In genomic region chr3:125357032-125357658, GRCh38 we compare ENCODE assay signal across 8 cellular contexts. TPM values are rescaled to one million over a fixed set of nuclear protein-coding genes. Genes with fewer than 3 reads are reported as not detected.
DNase-seq lines count a peak whose midpoint lies in the region; ATAC-seq, FAIRE-seq and TF ChIP-seq lines count a peak whose summit lies in the region.

No MANE protein-coding gene starts in this region.

- H3K4me3 Mint-ChIP-seq in activated CD8-positive, alpha-beta T cell treated with anti-CD3 and anti-CD28 coated beads, Interleukin-2, amount 10 ng/mL, durations not matched to agents 7 days and 5 days, result peak overlapping the region; percentile 76
- H3K4me3 Mint-ChIP-seq in stimulated activated naive CD8-positive, alpha-beta T cell treated with anti-CD3 and anti-CD28 coated beads, Interleukin-15, Interleukin-2, amounts not matched to agents 100 ng/mL and 50 ng/mL, for 24 hours, result peak overlapping the region; percentile 85

- peak overlapping the region; percentile 54 for H3K27ac Mint-ChIP-seq in activated CD8-positive, alpha-beta T cell treated with anti-CD3 and anti-CD28 coated beads, Interleukin-2, amount 10 ng/mL, durations not matched to agents 7 days and 5 days
- H3K27ac Mint-ChIP-seq in stimulated activated naive CD8-positive, alpha-beta T cell treated with anti-CD3 and anti-CD28 coated beads, Interleukin-15, Interleukin-2, amounts not matched to agents 100 ng/mL and 50 ng/mL, for 24 hours, result peak overlapping the region; percentile 86

- peaks cover 2% of the 10 kb centered on the region for H3K9me3 ChIP-seq in KOPT-K1 (ENCODE audit: insufficient read depth, low read length, poor library complexity, severe bottlenecking)
- H3K9me3 ChIP-seq in muscle layer of duodenum (ENCODE audit: control insufficient read depth in 1 of 2, low read length in 2 of 2), result no peaks in the 10 kb centered on the region

- FAIRE-seq in GM19239 (lab: Jason Lieb, UNC), result no peak

- POLR2A ChIA-PET in activated CD8-positive, alpha-beta T cell treated with anti-CD3 and anti-CD28 coated beads, Interleukin-2, amount 10 ng/mL, durations not matched to agents 7 days and 5 days (lab: Charles Lee), result interaction anchor here (0.6 to 1.8 kb wide), 5 partner anchors 10 to 47 kb away, joined by 3 to 5 read pairs (median 4); partner anchors contain the start of gene ZNF148

- peak overlapping the region; percentile 43 for H3K27ac ChIP-seq in KOPT-K1 (ENCODE audit: low read depth, low read length, poor library complexity, severe bottlenecking)
- H3K27ac ChIP-seq in muscle layer of duodenum (ENCODE audit: low read length), result peak overlapping the region; percentile 35

- TF ChIP-seq CTCF in epithelial cell of esophagus (IDR thresholded peaks at IDR 0.05; ENCODE audit: insufficient read depth, low read depth, low read length, missing control alignments), result no peak

- peak; percentile 94 for ATAC-seq in activated CD8-positive, alpha-beta T cell treated with anti-CD3 and anti-CD28 coated beads, Interleukin-2, amount 10 ng/mL, durations not matched to agents 7 days and 5 days

- H3K4me1 ChIP-seq in muscle layer of duodenum (ENCODE audit: control insufficient read depth in 1 of 2, insufficient read depth in 2 of 2, low read length in 2 of 2), result peaks cover 9 to 23% of the 10 kb centered on the region in 2 donors

- CTCF ChIA-PET in activated CD8-positive, alpha-beta T cell treated with anti-CD3 and anti-CD28 coated beads, Interleukin-2, amount 10 ng/mL, durations not matched to agents 7 days and 5 days (lab: Charles Lee), result no interaction called here

- H3K27me3 Mint-ChIP-seq in activated CD8-positive, alpha-beta T cell treated with anti-CD3 and anti-CD28 coated beads, Interleukin-2, amount 10 ng/mL, durations not matched to agents 7 days and 5 days (ENCODE audit: low read depth), result no peaks in the 10 kb centered on the region
- no peaks in the 10 kb centered on the region for H3K27me3 Mint-ChIP-seq in stimulated activated naive CD8-positive, alpha-beta T cell treated with anti-CD3 and anti-CD28 coated beads, Interleukin-15, Interleukin-2, amounts not matched to agents 100 ng/mL and 50 ng/mL, for 24 hours

- H3K27me3 ChIP-seq in muscle layer of duodenum (ENCODE audit: low read depth, low read length), result no peaks in the 10 kb centered on the region

- H3K9me3 Mint-ChIP-seq in activated CD8-positive, alpha-beta T cell treated with anti-CD3 and anti-CD28 coated beads, Interleukin-2, amount 10 ng/mL, durations not matched to agents 7 days and 5 days (ENCODE audit: insufficient read depth), result no peaks in the 10 kb centered on the region
- no peaks in the 10 kb centered on the region for H3K9me3 Mint-ChIP-seq in stimulated activated naive CD8-positive, alpha-beta T cell treated with anti-CD3 and anti-CD28 coated beads, Interleukin-15, Interleukin-2, amounts not matched to agents 100 ng/mL and 50 ng/mL, for 24 hours

- no peaks in the 10 kb centered on the region for H3K36me3 ChIP-seq in KOPT-K1 (ENCODE audit: insufficient read depth, low read length)
- no peaks in the 10 kb centered on the region for H3K36me3 ChIP-seq in muscle layer of duodenum (ENCODE audit: control insufficient read depth in 1 of 2, insufficient read depth in 2 of 2, low read length in 2 of 2)

- H3K4me1 Mint-ChIP-seq in activated CD8-positive, alpha-beta T cell treated with anti-CD3 and anti-CD28 coated beads, Interleukin-2, amount 10 ng/mL, durations not matched to agents 7 days and 5 days (ENCODE audit: low read depth), result peaks cover 33% of the 10 kb centered on the region
- H3K4me1 Mint-ChIP-seq in stimulated activated naive CD8-positive, alpha-beta T cell treated with anti-CD3 and anti-CD28 coated beads, Interleukin-15, Interleukin-2, amounts not matched to agents 100 ng/mL and 50 ng/mL, for 24 hours (ENCODE audit: low read depth), result peaks cover 76% of the 10 kb centered on the region

- peak; percentile 82 for DNase-seq in AG20443 (ENCODE audit: low spot score)
- peak; percentile 64 for DNase-seq in GM19239 (ENCODE audit: insufficient read length, low spot score)
- peak; percentile 67 for DNase-seq in activated CD8-positive, alpha-beta T cell treated with anti-CD3 and anti-CD28 coated beads, Interleukin-2, amount 10 ng/mL, durations not matched to agents 7 days and 5 days
- DNase-seq in epithelial cell of esophagus (ENCODE audit: low read depth), result peak; percentile 51
- DNase-seq in HuH-7.5 (ENCODE audit: low spot score), result no peak

- H3K4me3 ChIP-seq in epithelial cell of esophagus (ENCODE audit: low read length) (peak overlapping the region; percentile 58), muscle layer of duodenum (ENCODE audit: low read depth in 1 of 2, low read length in 2 of 2) (peak overlapping the region; percentile 66 to 87)

- peaks cover 11% of the 10 kb centered on the region for H3K36me3 Mint-ChIP-seq in activated CD8-positive, alpha-beta T cell treated with anti-CD3 and anti-CD28 coated beads, Interleukin-2, amount 10 ng/mL, durations not matched to agents 7 days and 5 days (ENCODE audit: low read depth)
- H3K36me3 Mint-ChIP-seq in stimulated activated naive CD8-positive, alpha-beta T cell treated with anti-CD3 and anti-CD28 coated beads, Interleukin-15, Interleukin-2, amounts not matched to agents 100 ng/mL and 50 ng/mL, for 24 hours (ENCODE audit: low read depth), result no peaks in the 10 kb centered on the region

RNA-seq across cellular contexts. Expression of gene ZNF148, which starts 18.0 kb away (rescaled TPM):
- total RNA-seq in activated CD8-positive, alpha-beta T cell treated with anti-CD3 and anti-CD28 coated beads, Interleukin-2, amount 10 ng/mL, durations not matched to agents 7 days and 5 days, result 10 to 100 TPM; 39.1 to 39.6 TPM
